In genomic region chr7:149489391-149490024, GRCh38 we compare ENCODE assay signal across 13 cellular contexts. TPM values are rescaled to one million over a fixed set of nuclear protein-coding genes. Genes with fewer than 3 reads are reported as not detected.
DNase-seq lines count a peak whose midpoint lies in the region; ATAC-seq and TF ChIP-seq lines count a peak whose summit lies in the region.
"Had no signal": no experiment of that assay in that cellular context is flagged by ENCODE, and none has a peak within 500 bp of the region (broad histone marks: within the 10 kb centered on the region; RNA-seq: fewer than 3 reads in every experiment).

No MANE protein-coding gene starts in this region.

- no peaks in the 10 kb centered on the region for H3K27me3 ChIP-seq in stomach
- H3K27me3 ChIP-seq: thyroid gland had no signal

- in situ Hi-C loops in SK-MEL-5 (cut with HindIII; ENCODE audit: low pct_unique_long_range_greater_than_20kb, low sequenced_read_pairs) = no loop called here

- H3K27me3 Mint-ChIP-seq in stimulated activated naive CD8-positive, alpha-beta T cell treated with anti-CD3 and anti-CD28 coated beads, Interleukin-15, amount 100 ng/mL, for 72 hours = no peaks in the 10 kb centered on the region

- DNase-seq in stimulated activated naive CD8-positive, alpha-beta T cell treated with anti-CD3 and anti-CD28 coated beads, Interleukin-15, amount 100 ng/mL, for 72 hours = no peak
- DNase-seq in stimulated activated naive CD8-positive, alpha-beta T cell treated with anti-CD3 and anti-CD28 coated beads, Interleukin-15, Interleukin-2, amounts not matched to agents 100 U/mL and 50 U/mL, for 24 hours = no peak
- peak; percentile 43 for DNase-seq in SK-MEL-5 (ENCODE audit: low read depth, low spot score)
- no peak for DNase-seq in left ventricle myocardium superior
- DNase-seq in stomach = no peak
- DNase-seq in NCI-H187 (lab: John Stamatoyannopoulos, UW) = no peak
- DNase-seq: COR-L47; KG1; NK-92 treated with Interleukin-12 subunit alpha and Interleukin-12 subunit beta, amount 100 ng/mL, for 24 hours; stimulated activated CD4-positive, alpha-beta T cell treated with anti-CD3 and anti-CD28 coated beads, Interleukin-1b, Interleukin-23, amount 100 ng/mL, for 48 hours had no signal

- 81 to 89% (median 82%) methylated on average over 15 of the region's 15 CpGs for WGBS in stomach, 5 donors

- no peak for TF ChIP-seq EP300 in stomach (IDR thresholded peaks at IDR 0.05)

- no peak overlapping the region for H3K27ac ChIP-seq in stomach
- H3K27ac ChIP-seq: thyroid gland had no signal

- peaks cover 0 to 2% (median 0%) of the 10 kb centered on the region in 4 donors for H3K4me1 ChIP-seq in stomach
- H3K4me1 ChIP-seq: thyroid gland had no signal

- no peak overlapping the region for H3K4me3 Mint-ChIP-seq in stimulated activated naive CD8-positive, alpha-beta T cell treated with anti-CD3 and anti-CD28 coated beads, Interleukin-15, amount 100 ng/mL, for 72 hours

- intact Hi-C loops in left ventricle myocardium superior (cut with micrococcal nuclease) = no loop called here
- intact Hi-C loops in stomach (cut with DNase I; ENCODE audit: low total_unique reads) = no loop called here

- peak; percentile 56 for ATAC-seq in stimulated activated naive CD8-positive, alpha-beta T cell treated with anti-CD3 and anti-CD28 coated beads, Interleukin-15, amount 100 ng/mL, for 72 hours
- no peak for ATAC-seq in stimulated activated naive CD8-positive, alpha-beta T cell treated with anti-CD3 and anti-CD28 coated beads, Interleukin-15, Interleukin-2, amounts not matched to agents 100 U/mL and 50 U/mL, for 24 hours
- ATAC-seq in left ventricle myocardium superior (peak; percentile 64), GM18519 (IDR thresholded peaks at IDR 0.05; ENCODE audit: low FRiP score, unreplicated experiment) (no peak), GM21423 (IDR thresholded peaks at IDR 0.05; ENCODE audit: unreplicated experiment) (no peak)

- H3K4me1 Mint-ChIP-seq in stimulated activated naive CD8-positive, alpha-beta T cell treated with anti-CD3 and anti-CD28 coated beads, Interleukin-15, amount 100 ng/mL, for 72 hours = peaks cover 14% of the 10 kb centered on the region

- TF ChIP-seq CTCF in stomach (IDR thresholded peaks at IDR 0.05) = no peak

- no peaks in the 10 kb centered on the region for H3K9me3 Mint-ChIP-seq in stimulated activated naive CD8-positive, alpha-beta T cell treated with anti-CD3 and anti-CD28 coated beads, Interleukin-15, amount 100 ng/mL, for 72 hours

- no peak overlapping the region for H3K4me3 ChIP-seq in stomach
- H3K4me3 ChIP-seq: thyroid gland had no signal

- TF ChIP-seq POLR2A in stomach (IDR thresholded peaks at IDR 0.05) = no peak

- peaks cover 56 to 97% (median 91%) of the 10 kb centered on the region in 4 donors for H3K36me3 ChIP-seq in stomach

- H3K27ac Mint-ChIP-seq in stimulated activated naive CD8-positive, alpha-beta T cell treated with anti-CD3 and anti-CD28 coated beads, Interleukin-15, amount 100 ng/mL, for 72 hours = peak overlapping the region; percentile 23 to 59

- no peaks in the 10 kb centered on the region for H3K9me3 ChIP-seq in stomach
- H3K9me3 ChIP-seq: thyroid gland had no signal

RNA-seq across cellular contexts. Expression of gene ZNF746, which starts 8.1 kb away (rescaled TPM):
- 18.3 and 19.8 TPM in 2 replicates for total RNA-seq in SK-MEL-5 (2014; rRNA removed; shearing (Covaris generic))
- polyA plus RNA-seq in SK-MEL-5 (2015; cell fraction: cytosol; rRNA removed) = 24.4 and 30.2 TPM in 2 replicates
- 25.9 and 29.2 TPM in 2 replicates for polyA plus RNA-seq in SK-MEL-5 (2015; cell fraction: nucleus; rRNA removed)
- total RNA-seq in left ventricle myocardium superior (8.7 TPM), stomach (100 to 1,000 TPM in 1 of 5 donors, 10 to 100 TPM in 4; 12.3 to 128 (median 42.9) TPM)
- polyA plus RNA-seq in stomach = 1 to 10 TPM; 4.7 to 6.2 (median 5.5) TPM

RNA-seq across cellular contexts. Expression of gene ZNF777, which starts 28.6 kb away (rescaled TPM):
- 5.4 and 6.1 TPM in 2 replicates for total RNA-seq in SK-MEL-5 (2014; rRNA removed; shearing (Covaris generic))
- polyA plus RNA-seq in SK-MEL-5 (2015; cell fraction: cytosol; rRNA removed) = 16.4 and 20.6 TPM in 2 replicates
- 4.2 and 4.3 TPM in 2 replicates for polyA plus RNA-seq in SK-MEL-5 (2015; cell fraction: nucleus; rRNA removed)
- total RNA-seq in left ventricle myocardium superior = 8.4 TPM
- 10 to 100 TPM in 1 of 5 donors, 1 to 10 TPM in 4; 1.2 to 15.2 (median 4.5) TPM for total RNA-seq in stomach
- 1 to 10 TPM; 5.2 to 6.1 (median 5.3) TPM for polyA plus RNA-seq in stomach

Comparison
In these comparisons a context has a peak if more than half of its experiments do, and no peak if none do; other contexts are left out.
1. ATAC-seq: peak in stimulated activated naive CD8-positive, alpha-beta T cell treated with anti-CD3 and anti-CD28 coated beads, Interleukin-15, amount 100 ng/mL, for 72 hours (single experiment) and left ventricle myocardium superior (single experiment); none in stimulated activated naive CD8-positive, alpha-beta T cell treated with anti-CD3 and anti-CD28 coated beads, Interleukin-15, Interleukin-2, amounts not matched to agents 100 U/mL and 50 U/mL, for 24 hours (single experiment), GM18519 (single experiment) and GM21423 (single experiment).